Comparison of ENCODE assay signal across 1 cellular context in genomic region chr11:8694137-8694536, GRCh38.
TF ChIP-seq lines count a peak whose summit lies in the region.

No MANE protein-coding gene starts in this region.

TF ChIP-seq in H1, 55 proteins besides CTCF, POLR2A, EP300 and RAD21 (continued from another document):
- TF ChIP-seq RBBP5 (IDR thresholded peaks at IDR 0.05; ENCODE audit: borderline replicate concordance, low read depth, low read length) = no peak
- TF ChIP-seq, protein P1, sequence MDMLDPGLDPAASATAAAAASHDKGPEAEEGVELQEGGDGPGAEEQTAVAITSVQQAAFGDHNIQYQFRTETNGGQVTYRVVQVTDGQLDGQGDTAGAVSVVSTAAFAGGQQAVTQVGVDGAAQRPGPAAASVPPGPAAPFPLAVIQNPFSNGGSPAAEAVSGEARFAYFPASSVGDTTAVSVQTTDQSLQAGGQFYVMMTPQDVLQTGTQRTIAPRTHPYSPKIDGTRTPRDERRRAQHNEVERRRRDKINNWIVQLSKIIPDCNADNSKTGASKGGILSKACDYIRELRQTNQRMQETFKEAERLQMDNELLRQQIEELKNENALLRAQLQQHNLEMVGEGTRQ (IDR thresholded peaks at IDR 0.05; ENCODE audit: low read length) = no peak
- TF ChIP-seq POU5F1 (IDR thresholded peaks at IDR 0.05; ENCODE audit: low read depth, low read length) = no peak
- no peak for TF ChIP-seq MAX (IDR thresholded peaks at IDR 0.05)
- TF ChIP-seq GTF2F1 (IDR thresholded peaks at IDR 0.05; ENCODE audit: borderline replicate concordance, low read depth, low read length) = no peak
- TF ChIP-seq RFX5 (IDR thresholded peaks at IDR 0.05; ENCODE audit: borderline replicate concordance, low read depth, low read length) = no peak
- TF ChIP-seq HDAC2 (IDR thresholded peaks at IDR 0.05; ENCODE audit: borderline replicate concordance in 1 of 2, low read depth in 2 of 2, low read length in 2 of 2) = no peak
- no peak for TF ChIP-seq CBX8 (IDR thresholded peaks at IDR 0.05; ENCODE audit: borderline replicate concordance, low read depth, low read length)
